ENCODE assay signal across 8 cellular contexts in the genomic region with DNA sequence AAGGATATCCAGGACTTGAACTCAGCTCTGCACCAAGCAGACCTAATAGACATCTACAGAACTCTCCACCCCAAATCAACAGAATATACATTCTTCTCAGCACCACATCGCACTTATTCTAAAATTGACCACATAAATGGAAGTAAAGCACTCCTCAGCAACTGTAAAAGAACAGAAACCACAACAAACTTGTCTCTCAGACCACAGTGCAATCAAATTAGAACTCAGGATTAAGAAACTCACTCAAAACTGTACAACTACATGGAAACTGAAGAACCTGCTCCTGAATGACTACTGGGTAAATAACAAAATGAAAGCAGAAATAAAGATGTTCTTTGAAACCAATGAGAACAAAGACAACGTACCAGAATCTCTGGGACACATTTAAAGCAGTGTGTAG. TPM values are rescaled to one million over a fixed set of nuclear protein-coding genes. Genes with fewer than 3 reads are reported as not detected.
DNase-seq lines count a peak whose midpoint lies in the region; ATAC-seq and TF ChIP-seq lines count a peak whose summit lies in the region.
"Not testable (repeated sequence)": the region's sequence is repeated elsewhere in the genome, so short reads cannot be mapped to it uniquely, and the experiment has no call there.

No MANE protein-coding gene starts in this region.

- peaks cover 11% of the 10 kb centered on the region for H3K9me3 Mint-ChIP-seq in activated CD4-positive, alpha-beta T cell treated with anti-CD3 and anti-CD28 coated beads, Interleukin-2, amount 10 ng/mL, durations not matched to agents 24 days and 14 days
- H3K9me3 Mint-ChIP-seq in activated T-cell treated with anti-CD3 and anti-CD28 coated beads, Interleukin-2, amount 50 U/mL, for 4 hours; activated naive CD4-positive, alpha-beta T cell treated with anti-CD3 and anti-CD28 coated beads, Interleukin-2, amount 50 U/mL, for 72 hours; glutamatergic neuron (ENCODE audit: unreplicated experiment); stimulated activated naive B cell treated with anti-CD40 and anti-IgM and Interleukin-4, amounts not matched to agents 10 μg/mL and 1 μg/mL and 100 μg/mL, for 72 hours: not testable (repeated sequence)

- H3K9ac ChIP-seq in BLaER1 treated with 17β-estradiol and CSF1 and Interleukin-3, amounts not matched to agents 10 nM and 100 nM: not testable (repeated sequence)

- H4K20me1 ChIP-seq in BLaER1 treated with 17β-estradiol and CSF1 and Interleukin-3, amounts not matched to agents 10 nM and 100 nM: not testable (repeated sequence)

- H3K4me1 Mint-ChIP-seq in activated CD4-positive, alpha-beta T cell treated with anti-CD3 and anti-CD28 coated beads, Interleukin-2, amount 10 ng/mL, durations not matched to agents 24 days and 14 days: peaks cover 29% of the 10 kb centered on the region
- peaks cover 26% of the 10 kb centered on the region for H3K4me1 Mint-ChIP-seq in activated T-cell treated with anti-CD3 and anti-CD28 coated beads, Interleukin-2, amount 50 U/mL, for 4 hours (ENCODE audit: low read depth)
- H3K4me1 Mint-ChIP-seq in glutamatergic neuron (ENCODE audit: low read depth, unreplicated experiment): not testable (repeated sequence)
- H3K4me1 Mint-ChIP-seq in stimulated activated naive B cell treated with anti-CD40 and anti-IgM and Interleukin-4, amounts not matched to agents 10 μg/mL and 1 μg/mL and 100 μg/mL, for 72 hours: peaks cover 5 to 12% of the 10 kb centered on the region in 2 donors

- peaks cover 0 to 10% (median 0%) of the 10 kb centered on the region in 10 experiments; a peak in 4 of 20 replicates for H3K4me1 ChIP-seq in BLaER1 treated with 17β-estradiol and CSF1 and Interleukin-3, amounts not matched to agents 10 nM and 100 nM

- H3K27ac Mint-ChIP-seq in activated CD4-positive, alpha-beta T cell treated with anti-CD3 and anti-CD28 coated beads, Interleukin-2, amount 10 ng/mL, durations not matched to agents 24 days and 14 days: peak overlapping the region; percentile 92
- H3K27ac Mint-ChIP-seq in activated naive CD4-positive, alpha-beta T cell treated with anti-CD3 and anti-CD28 coated beads, Interleukin-2, amount 50 U/mL, for 72 hours: peak overlapping the region; percentile 63 to 94
- peak overlapping the region; percentile 29 for H3K27ac Mint-ChIP-seq in glutamatergic neuron (ENCODE audit: unreplicated experiment)
- H3K27ac Mint-ChIP-seq in stimulated activated naive B cell treated with anti-CD40 and anti-IgM and Interleukin-4, amounts not matched to agents 10 μg/mL and 1 μg/mL and 100 μg/mL, for 72 hours: peak overlapping the region; percentile 16

- H3K36me3 Mint-ChIP-seq in activated CD4-positive, alpha-beta T cell treated with anti-CD3 and anti-CD28 coated beads, Interleukin-2, amount 10 ng/mL, durations not matched to agents 24 days and 14 days (ENCODE audit: low read depth): peaks cover 41% of the 10 kb centered on the region
- peaks cover 45% of the 10 kb centered on the region for H3K36me3 Mint-ChIP-seq in activated T-cell treated with anti-CD3 and anti-CD28 coated beads, Interleukin-2, amount 50 U/mL, for 4 hours (ENCODE audit: insufficient read depth)
- H3K36me3 Mint-ChIP-seq in activated naive CD4-positive, alpha-beta T cell treated with anti-CD3 and anti-CD28 coated beads, Interleukin-2, amount 50 U/mL, for 72 hours: peaks cover 38 to 41% of the 10 kb centered on the region in 2 donors
- H3K36me3 Mint-ChIP-seq in glutamatergic neuron (ENCODE audit: unreplicated experiment): peaks cover 18% of the 10 kb centered on the region
- H3K36me3 Mint-ChIP-seq in stimulated activated naive B cell treated with anti-CD40 and anti-IgM and Interleukin-4, amounts not matched to agents 10 μg/mL and 1 μg/mL and 100 μg/mL, for 72 hours: peaks cover 35 to 66% of the 10 kb centered on the region in 2 donors

- intact Hi-C loops in activated CD4-positive, alpha-beta T cell treated with anti-CD3 and anti-CD28 coated beads, Interleukin-2, amount 10 ng/mL, durations not matched to agents 24 days and 14 days (cut with micrococcal nuclease): loop anchor here (2.0 kb wide), 1 partner anchor 52 kb away; the partner anchor contains the start of gene USP31

- peaks cover 0 to 29% (median 11%) of the 10 kb centered on the region in 11 experiments; a peak in 12 of 22 replicates for H3K9me3 ChIP-seq in BLaER1 treated with 17β-estradiol and CSF1 and Interleukin-3, amounts not matched to agents 10 nM and 100 nM (replicated peaks in 1 of 11)

- H3K4me3 Mint-ChIP-seq in activated CD4-positive, alpha-beta T cell treated with anti-CD3 and anti-CD28 coated beads, Interleukin-2, amount 10 ng/mL, durations not matched to agents 24 days and 14 days: peak overlapping the region; percentile 79
- peak overlapping the region; percentile 0 for H3K4me3 Mint-ChIP-seq in activated T-cell treated with anti-CD3 and anti-CD28 coated beads, Interleukin-2, amount 50 U/mL, for 4 hours
- H3K4me3 Mint-ChIP-seq in glutamatergic neuron (ENCODE audit: unreplicated experiment); stimulated activated naive B cell treated with anti-CD40 and anti-IgM and Interleukin-4, amounts not matched to agents 10 μg/mL and 1 μg/mL and 100 μg/mL, for 72 hours: not testable (repeated sequence)

- not testable (repeated sequence) for H3K27ac ChIP-seq in BLaER1 treated with 17β-estradiol and CSF1 and Interleukin-3, amounts not matched to agents 10 nM and 100 nM

- peak; percentile 71 for DNase-seq in Jurkat, Clone E6-1 (ENCODE audit: low read depth, low spot score)
- peak; percentile 13 for DNase-seq in NOMO-1 treated with DMSO at 0.1 percent for 48 hours (lab: John Stamatoyannopoulos, UW; ENCODE audit: unreplicated experiment)
- DNase-seq in activated CD4-positive, alpha-beta T cell treated with anti-CD3 and anti-CD28 coated beads, Interleukin-2, amount 10 ng/mL, durations not matched to agents 24 days and 14 days: peak; percentile 70
- DNase-seq in activated T-cell treated with anti-CD3 and anti-CD28 coated beads, Interleukin-2, amount 50 U/mL, for 4 hours; glutamatergic neuron; stimulated activated naive B cell treated with anti-CD40 and anti-IgM and Interleukin-4, amounts not matched to agents 10 μg/mL and 1 μg/mL and 100 μg/mL, for 72 hours: not testable (repeated sequence)
- DNase-seq in activated naive CD4-positive, alpha-beta T cell treated with anti-CD3 and anti-CD28 coated beads, Interleukin-2, amount 50 U/mL, for 72 hours (ENCODE audit: low spot score in 2 of 2): peak in 1 of 2 donors; percentile 11

- not testable (repeated sequence) for ATAC-seq in activated T-cell treated with anti-CD3 and anti-CD28 coated beads, Interleukin-2, amount 50 U/mL, for 4 hours; activated naive CD4-positive, alpha-beta T cell treated with anti-CD3 and anti-CD28 coated beads, Interleukin-2, amount 50 U/mL, for 72 hours; stimulated activated naive B cell treated with anti-CD40 and anti-IgM and Interleukin-4, amounts not matched to agents 10 μg/mL and 1 μg/mL and 100 μg/mL, for 72 hours (replicated peaks)

- not testable (repeated sequence) for H3K4me3 ChIP-seq in BLaER1 treated with 17β-estradiol and CSF1 and Interleukin-3, amounts not matched to agents 10 nM and 100 nM; Jurkat, Clone E6-1 (ENCODE audit: low read length)

- H3K27me3 Mint-ChIP-seq in activated CD4-positive, alpha-beta T cell treated with anti-CD3 and anti-CD28 coated beads, Interleukin-2, amount 10 ng/mL, durations not matched to agents 24 days and 14 days; activated T-cell treated with anti-CD3 and anti-CD28 coated beads, Interleukin-2, amount 50 U/mL, for 4 hours (ENCODE audit: low read depth); glutamatergic neuron (ENCODE audit: unreplicated experiment); stimulated activated naive B cell treated with anti-CD40 and anti-IgM and Interleukin-4, amounts not matched to agents 10 μg/mL and 1 μg/mL and 100 μg/mL, for 72 hours: not testable (repeated sequence)

- TF ChIP-seq CTCF in glutamatergic neuron (IDR thresholded peaks at IDR 0.05; ENCODE audit: partially characterized antibody, unreplicated experiment): not testable (repeated sequence)

- H3K27me3 ChIP-seq in BLaER1 treated with 17β-estradiol and CSF1 and Interleukin-3, amounts not matched to agents 10 nM and 100 nM: not testable (repeated sequence)

- H3K36me3 ChIP-seq in BLaER1 treated with 17β-estradiol and CSF1 and Interleukin-3, amounts not matched to agents 10 nM and 100 nM: peaks cover 34 to 64% (median 50%) of the 10 kb centered on the region in 11 experiments

- H3K4me2 ChIP-seq in BLaER1 treated with 17β-estradiol and CSF1 and Interleukin-3, amounts not matched to agents 10 nM and 100 nM: peak overlapping the region in 6 of 11 experiments; percentile 15 to 41 (median 23); a peak in 5 of 22 replicates

RNA-seq across cellular contexts. Expression of gene USP31, which starts 52.8 kb away (rescaled TPM):
- polyA plus RNA-seq in Jurkat, Clone E6-1 (2012; ENCODE audit: insufficient read depth, insufficient read length): 3.2 TPM
- 8.9 and 10.0 TPM in 2 replicates for total RNA-seq in activated CD4-positive, alpha-beta T cell treated with anti-CD3 and anti-CD28 coated beads, Interleukin-2, amount 10 ng/mL, durations not matched to agents 24 days and 14 days
- total RNA-seq in activated T-cell treated with anti-CD3 and anti-CD28 coated beads, Interleukin-2, amount 50 U/mL, for 4 hours: 10 to 100 TPM; 11.3 to 11.9 (median 11.4) TPM
- 1 to 10 TPM; 4.6 to 9.0 TPM for total RNA-seq in activated naive CD4-positive, alpha-beta T cell treated with anti-CD3 and anti-CD28 coated beads, Interleukin-2, amount 50 U/mL, for 72 hours
- 21.8 TPM for total RNA-seq in glutamatergic neuron (ENCODE audit: unreplicated experiment)

Comparison
In these comparisons a context has a peak if more than half of its experiments do, and no peak if none do; other contexts are left out.
1. H3K27ac Mint-ChIP-seq: peak in every context shown above with its lines; median percentile 92 in activated CD4-positive, alpha-beta T cell treated with anti-CD3 and anti-CD28 coated beads, Interleukin-2, amount 10 ng/mL, durations not matched to agents 24 days and 14 days; 78 in activated naive CD4-positive, alpha-beta T cell treated with anti-CD3 and anti-CD28 coated beads, Interleukin-2, amount 50 U/mL, for 72 hours; 29 in glutamatergic neuron; 16 in stimulated activated naive B cell treated with anti-CD40 and anti-IgM and Interleukin-4, amounts not matched to agents 10 μg/mL and 1 μg/mL and 100 μg/mL, for 72 hours.